In the genomic region with DNA sequence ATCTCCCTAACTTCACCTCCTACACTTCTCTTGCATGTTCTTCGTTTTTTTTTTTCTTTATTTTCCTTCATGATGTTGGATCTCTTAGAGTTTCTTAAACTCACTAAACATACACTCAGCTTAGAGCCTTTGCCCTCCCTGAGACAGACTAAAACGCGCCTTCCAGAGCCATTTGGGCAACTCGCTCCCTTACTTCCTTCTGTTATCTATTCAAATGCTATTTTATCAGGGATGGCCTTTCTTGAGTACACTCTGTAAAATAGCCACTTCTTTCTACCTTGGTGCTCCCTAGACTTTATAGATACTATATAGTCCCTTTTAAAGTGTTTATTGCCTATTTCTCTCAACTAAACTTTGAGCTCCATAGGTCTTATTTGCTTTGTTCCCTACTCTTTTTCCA, we compare ENCODE assay signal across 25 cellular contexts.
"Had no signal": no experiment of that assay in that cellular context is flagged by ENCODE, and none has a peak within 500 bp of the region (broad histone marks: within the 10 kb centered on the region; RNA-seq: fewer than 3 reads in every experiment).

No MANE protein-coding gene starts in this region.

- H3K79me2 ChIP-seq: parathyroid adenoma had no signal

- H2AFZ ChIP-seq: neural progenitor cell, parathyroid adenoma had no signal

- ATAC-seq: natural killer cell; psoas muscle; right cardiac atrium; right lobe of liver; stimulated activated effector memory CD8-positive, alpha-beta T cell treated with anti-CD3 and anti-CD28 coated beads, Interleukin-12 subunit alpha, Interleukin-12 subunit beta, amount 100 ng/mL, for 72 hours; stimulated activated naive B cell treated with anti-CD40 and anti-IgM and Interleukin-4, amounts not matched to agents 10 μg/mL and 1 μg/mL and 100 μg/mL, for 72 hours; upper lobe of right lung had no signal

- FAIRE-seq: small intestine had no signal

- H3K4me3 ChIP-seq: neural progenitor cell, ovary, psoas muscle, right lobe of liver, sigmoid colon, stomach, thoracic aorta, thyroid gland, tibial nerve, upper lobe of right lung, vagina had no signal

- H3K4me1 ChIP-seq: neural progenitor cell, parathyroid adenoma, psoas muscle, right lobe of liver, sigmoid colon, stomach, thyroid gland, tibial nerve, upper lobe of right lung, vagina had no signal

- H3K9me3 ChIP-seq: ovary, psoas muscle, right lobe of liver, sigmoid colon, stomach, thoracic aorta, thyroid gland, tibial nerve, upper lobe of right lung, vagina had no signal

- H3K9ac ChIP-seq: neural progenitor cell, parathyroid adenoma had no signal

- H3K36me3 ChIP-seq: neural progenitor cell, ovary, right lobe of liver, sigmoid colon, stomach, thoracic aorta, thyroid gland, tibial nerve, upper lobe of right lung, vagina had no signal

- H3K27ac ChIP-seq: neural progenitor cell, ovary, parathyroid adenoma, psoas muscle, right lobe of liver, sigmoid colon, stomach, thoracic aorta, thyroid gland, tibial nerve, upper lobe of right lung, vagina had no signal

- H3K27me3 ChIP-seq: neural progenitor cell, ovary, right lobe of liver, sigmoid colon, stomach, thyroid gland, tibial nerve, upper lobe of right lung, vagina had no signal

- H3K4me2 ChIP-seq: neural progenitor cell had no signal

- DNase-seq: naive B cell; natural killer cell; occipital lobe; ovary; posterior cingulate gyrus; psoas muscle; right cardiac atrium; right lobe of liver; sigmoid colon; small intestine; stimulated activated CD4-positive, alpha-beta T cell treated with anti-CD3 and anti-CD28 coated beads, Interleukin-15, amount 100 ng/mL, for 24 hours; stimulated activated CD4-positive, alpha-beta T cell treated with anti-CD3 and anti-CD28 coated beads, Interleukin-2, amount 100 ng/mL, for 24 hours; stimulated activated CD4-positive, alpha-beta T cell treated with anti-CD3 and anti-CD28 coated beads, Interleukin-2, amount 100 ng/mL, for 48 hours; stimulated activated CD4-positive, alpha-beta T cell treated with anti-CD3 and anti-CD28 coated beads, Interleukin-4, amount 100 ng/mL, for 24 hours; stimulated activated naive B cell treated with anti-CD40 and anti-IgM and Interleukin-4, amounts not matched to agents 10 μg/mL and 1 μg/mL and 100 μg/mL, for 72 hours; stimulated activated naive CD4-positive, alpha-beta T cell treated with Interleukin-2 at 50 U/mL for 16 hours; stomach; upper lobe of right lung had no signal
